ENCODE assay signal across 1 cellular context in the genomic region with DNA sequence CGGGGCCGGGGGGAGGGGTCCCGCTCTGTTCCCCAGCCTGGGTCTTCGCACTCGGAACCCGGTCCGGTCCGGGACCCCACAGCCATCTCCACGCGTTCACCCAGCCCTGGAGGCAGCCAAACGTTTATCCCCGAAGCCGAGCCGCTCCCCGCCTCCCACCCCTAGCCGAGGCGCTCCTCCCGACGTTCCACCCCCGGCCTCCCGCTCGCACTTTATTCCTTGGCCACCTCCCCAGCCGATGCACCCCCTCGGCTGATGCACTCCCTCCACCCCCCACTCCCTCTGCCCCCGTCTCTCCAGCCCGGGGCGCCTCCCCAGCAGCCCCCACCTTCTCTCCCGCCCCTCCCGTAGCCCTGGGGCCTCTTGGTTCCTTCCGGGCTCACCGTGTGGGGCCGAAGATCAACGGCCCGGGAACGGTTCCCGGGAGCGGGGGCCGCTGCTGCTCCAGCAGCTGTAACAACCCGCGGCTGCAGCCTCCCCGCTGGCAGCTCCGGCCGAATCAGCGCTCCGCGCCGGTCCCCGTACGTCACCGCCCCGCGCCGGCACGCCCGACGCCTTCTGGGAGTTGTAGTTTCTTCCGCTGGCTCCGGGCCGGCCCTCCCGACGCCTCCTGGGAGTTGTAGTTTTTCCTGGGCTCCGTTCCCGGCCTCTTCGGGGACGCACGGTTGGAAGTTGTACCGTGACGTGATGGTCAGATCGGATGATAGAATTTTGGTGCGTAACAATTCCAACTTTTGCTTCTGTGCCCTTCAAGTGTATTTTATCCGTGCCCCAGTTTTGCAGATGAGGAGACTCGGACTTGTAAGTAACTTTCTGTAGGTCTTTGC.
TF ChIP-seq lines count a peak whose summit lies in the region.

A gene with protein sequence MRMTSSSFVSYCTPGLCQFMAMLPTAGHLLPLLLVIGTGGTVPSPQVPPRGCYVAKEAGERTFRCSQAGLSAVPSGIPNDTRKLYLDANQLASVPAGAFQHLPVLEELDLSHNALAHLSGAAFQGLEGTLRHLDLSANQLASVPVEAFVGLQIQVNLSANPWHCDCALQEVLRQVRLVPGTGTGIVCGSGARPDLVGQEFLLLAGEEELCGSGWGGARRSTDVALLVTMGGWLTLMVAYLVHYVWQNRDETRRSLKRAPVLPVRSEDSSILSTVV (plus strand): TSS at position 632 of the 827 bp plus-strand sequence. CDS start 13,792 bp downstream, outside the sequence.
A gene with protein sequence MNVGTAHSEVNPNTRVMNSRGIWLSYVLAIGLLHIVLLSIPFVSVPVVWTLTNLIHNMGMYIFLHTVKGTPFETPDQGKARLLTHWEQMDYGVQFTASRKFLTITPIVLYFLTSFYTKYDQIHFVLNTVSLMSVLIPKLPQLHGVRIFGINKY (minus strand): TSS at position 501 of the 827 bp plus-strand sequence. CDS start 3,398 bp downstream, outside the sequence.

TF ChIP-seq in K562, 482 proteins besides CTCF, POLR2A, EP300 and RAD21 (continued from another document and continues in another):
- no peak for TF ChIP-seq HLTF (IDR thresholded peaks at IDR 0.05)
- TF ChIP-seq KLF16 (IDR thresholded peaks at IDR 0.05), result no peak
- TF ChIP-seq, protein P1, sequence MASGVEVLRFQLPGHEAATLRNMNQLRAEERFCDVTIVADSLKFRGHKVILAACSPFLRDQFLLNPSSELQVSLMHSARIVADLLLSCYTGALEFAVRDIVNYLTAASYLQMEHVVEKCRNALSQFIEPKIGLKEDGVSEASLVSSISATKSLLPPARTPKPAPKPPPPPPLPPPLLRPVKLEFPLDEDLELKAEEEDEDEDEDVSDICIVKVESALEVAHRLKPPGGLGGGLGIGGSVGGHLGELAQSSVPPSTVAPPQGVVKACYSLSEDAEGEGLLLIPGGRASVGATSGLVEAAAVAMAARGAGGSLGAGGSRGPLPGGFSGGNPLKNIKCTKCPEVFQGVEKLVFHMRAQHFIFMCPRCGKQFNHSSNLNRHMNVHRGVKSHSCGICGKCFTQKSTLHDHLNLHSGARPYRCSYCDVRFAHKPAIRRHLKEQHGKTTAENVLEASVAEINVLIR (CRISPR knock-in tag; IDR thresholded peaks at IDR 0.05), result peak; percentile 99
- no peak for TF ChIP-seq ZNF23 (CRISPR knock-in tag; IDR thresholded peaks at IDR 0.05)
- TF ChIP-seq, protein P2, sequence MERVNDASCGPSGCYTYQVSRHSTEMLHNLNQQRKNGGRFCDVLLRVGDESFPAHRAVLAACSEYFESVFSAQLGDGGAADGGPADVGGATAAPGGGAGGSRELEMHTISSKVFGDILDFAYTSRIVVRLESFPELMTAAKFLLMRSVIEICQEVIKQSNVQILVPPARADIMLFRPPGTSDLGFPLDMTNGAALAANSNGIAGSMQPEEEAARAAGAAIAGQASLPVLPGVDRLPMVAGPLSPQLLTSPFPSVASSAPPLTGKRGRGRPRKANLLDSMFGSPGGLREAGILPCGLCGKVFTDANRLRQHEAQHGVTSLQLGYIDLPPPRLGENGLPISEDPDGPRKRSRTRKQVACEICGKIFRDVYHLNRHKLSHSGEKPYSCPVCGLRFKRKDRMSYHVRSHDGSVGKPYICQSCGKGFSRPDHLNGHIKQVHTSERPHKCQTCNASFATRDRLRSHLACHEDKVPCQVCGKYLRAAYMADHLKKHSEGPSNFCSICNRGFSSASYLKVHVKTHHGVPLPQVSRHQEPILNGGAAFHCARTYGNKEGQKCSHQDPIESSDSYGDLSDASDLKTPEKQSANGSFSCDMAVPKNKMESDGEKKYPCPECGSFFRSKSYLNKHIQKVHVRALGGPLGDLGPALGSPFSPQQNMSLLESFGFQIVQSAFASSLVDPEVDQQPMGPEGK (CRISPR knock-in tag; IDR thresholded peaks at IDR 0.05; ENCODE audit: borderline replicate concordance), result no peak
- TF ChIP-seq HDAC2 (IDR thresholded peaks at IDR 0.05), result 0 out of 2 replicates have a peak, but pooled peaks have one; percentile 37
- no peak for TF ChIP-seq SMARCA5 (IDR thresholded peaks at IDR 0.05)
- peak; percentile 68; the same call in 1 of the 2 replicates for TF ChIP-seq PHF8 (IDR thresholded peaks at IDR 0.05; ENCODE audit: borderline replicate concordance, low read length)
- TF ChIP-seq SLC30A9 (CRISPR knock-in tag; IDR thresholded peaks at IDR 0.05), result no peak
- TF ChIP-seq BCOR (IDR thresholded peaks at IDR 0.05), result no peak
- no peak for TF ChIP-seq POLR2AphosphoS2 (IDR thresholded peaks at IDR 0.05; ENCODE audit: low read length)
- TF ChIP-seq HOXB6 (CRISPR knock-in tag; IDR thresholded peaks at IDR 0.05; ENCODE audit: borderline replicate concordance), result no peak
- 0 out of 2 replicates have a peak, but pooled peaks have one; percentile 12 for TF ChIP-seq ZEB2 (IDR thresholded peaks at IDR 0.05)
- peak; percentile 99 for TF ChIP-seq SIX5 (IDR thresholded peaks at IDR 0.05; ENCODE audit: borderline replicate concordance in 1 of 2, insufficient read depth in 1 of 2, low read depth in 1 of 2, low read length in 2 of 2)
- TF ChIP-seq FOXJ2 (tag; IDR thresholded peaks at IDR 0.05), result no peak
- peak; percentile 21 for TF ChIP-seq NFYB (IDR thresholded peaks at IDR 0.05; ENCODE audit: extremely low read depth, insufficient read length)
- TF ChIP-seq MCM5 (IDR thresholded peaks at IDR 0.05; ENCODE audit: low read depth), result no peak
- TF ChIP-seq ZC3H4 (CRISPR knock-in tag; IDR thresholded peaks at IDR 0.05; ENCODE audit: borderline replicate concordance), result no peak
- TF ChIP-seq KAT7 (CRISPR knock-in tag; IDR thresholded peaks at IDR 0.05; ENCODE audit: borderline replicate concordance), result no peak
- no peak for TF ChIP-seq RFX7 (CRISPR knock-in tag; IDR thresholded peaks at IDR 0.05)
- TF ChIP-seq RBM25 (IDR thresholded peaks at IDR 0.05; ENCODE audit: low read depth, low read length, severe bottlenecking), result no peak
- no peak for TF ChIP-seq EHMT2 (IDR thresholded peaks at IDR 0.05)
- TF ChIP-seq, protein P3, sequence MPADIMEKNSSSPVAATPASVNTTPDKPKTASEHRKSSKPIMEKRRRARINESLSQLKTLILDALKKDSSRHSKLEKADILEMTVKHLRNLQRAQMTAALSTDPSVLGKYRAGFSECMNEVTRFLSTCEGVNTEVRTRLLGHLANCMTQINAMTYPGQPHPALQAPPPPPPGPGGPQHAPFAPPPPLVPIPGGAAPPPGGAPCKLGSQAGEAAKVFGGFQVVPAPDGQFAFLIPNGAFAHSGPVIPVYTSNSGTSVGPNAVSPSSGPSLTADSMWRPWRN (IDR thresholded peaks at IDR 0.05; ENCODE audit: low read depth), result no peak
- TF ChIP-seq ZNF717 (CRISPR knock-in tag; IDR thresholded peaks at IDR 0.05), result no peak
- TF ChIP-seq KDM1A (IDR thresholded peaks at IDR 0.05), result no peak
- no peak for TF ChIP-seq ZNF695 (CRISPR knock-in tag; IDR thresholded peaks at IDR 0.05)
- peak; percentile 59 for TF ChIP-seq PHF20 (IDR thresholded peaks at IDR 0.05; ENCODE audit: partially characterized antibody)
- TF ChIP-seq SMAD2 (IDR thresholded peaks at IDR 0.05; ENCODE audit: low read depth, low read length), result peak; percentile 16; the same call in 1 of the 2 replicates
- TF ChIP-seq, protein P4, sequence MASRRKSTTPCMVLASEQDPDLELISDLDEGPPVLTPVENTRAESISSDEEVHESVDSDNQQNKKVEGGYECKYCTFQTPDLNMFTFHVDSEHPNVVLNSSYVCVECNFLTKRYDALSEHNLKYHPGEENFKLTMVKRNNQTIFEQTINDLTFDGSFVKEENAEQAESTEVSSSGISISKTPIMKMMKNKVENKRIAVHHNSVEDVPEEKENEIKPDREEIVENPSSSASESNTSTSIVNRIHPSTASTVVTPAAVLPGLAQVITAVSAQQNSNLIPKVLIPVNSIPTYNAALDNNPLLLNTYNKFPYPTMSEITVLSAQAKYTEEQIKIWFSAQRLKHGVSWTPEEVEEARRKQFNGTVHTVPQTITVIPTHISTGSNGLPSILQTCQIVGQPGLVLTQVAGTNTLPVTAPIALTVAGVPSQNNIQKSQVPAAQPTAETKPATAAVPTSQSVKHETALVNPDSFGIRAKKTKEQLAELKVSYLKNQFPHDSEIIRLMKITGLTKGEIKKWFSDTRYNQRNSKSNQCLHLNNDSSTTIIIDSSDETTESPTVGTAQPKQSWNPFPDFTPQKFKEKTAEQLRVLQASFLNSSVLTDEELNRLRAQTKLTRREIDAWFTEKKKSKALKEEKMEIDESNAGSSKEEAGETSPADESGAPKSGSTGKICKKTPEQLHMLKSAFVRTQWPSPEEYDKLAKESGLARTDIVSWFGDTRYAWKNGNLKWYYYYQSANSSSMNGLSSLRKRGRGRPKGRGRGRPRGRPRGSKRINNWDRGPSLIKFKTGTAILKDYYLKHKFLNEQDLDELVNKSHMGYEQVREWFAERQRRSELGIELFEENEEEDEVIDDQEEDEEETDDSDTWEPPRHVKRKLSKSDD (conservative IDR thresholded peaks at IDR 0.05; ENCODE audit: low read length), result no peak
- no peak for TF ChIP-seq ZFP30 (CRISPR knock-in tag; IDR thresholded peaks at IDR 0.05; ENCODE audit: borderline replicate concordance)
- TF ChIP-seq BACH1 (tag; IDR thresholded peaks at IDR 0.05), result no peak
- TF ChIP-seq, protein P5, sequence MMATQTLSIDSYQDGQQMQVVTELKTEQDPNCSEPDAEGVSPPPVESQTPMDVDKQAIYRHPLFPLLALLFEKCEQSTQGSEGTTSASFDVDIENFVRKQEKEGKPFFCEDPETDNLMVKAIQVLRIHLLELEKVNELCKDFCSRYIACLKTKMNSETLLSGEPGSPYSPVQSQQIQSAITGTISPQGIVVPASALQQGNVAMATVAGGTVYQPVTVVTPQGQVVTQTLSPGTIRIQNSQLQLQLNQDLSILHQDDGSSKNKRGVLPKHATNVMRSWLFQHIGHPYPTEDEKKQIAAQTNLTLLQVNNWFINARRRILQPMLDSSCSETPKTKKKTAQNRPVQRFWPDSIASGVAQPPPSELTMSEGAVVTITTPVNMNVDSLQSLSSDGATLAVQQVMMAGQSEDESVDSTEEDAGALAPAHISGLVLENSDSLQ (IDR thresholded peaks at IDR 0.05), result 0 out of 2 replicates have a peak, but pooled peaks have one; percentile 14
- TF ChIP-seq MAFG (tag; conservative IDR thresholded peaks at IDR 0.05), result no peak
- no peak for TF ChIP-seq HNRNPH1 (optimal IDR thresholded peaks at IDR 0.05; ENCODE audit: low read depth, low read length)
- TF ChIP-seq U2AF2 (optimal IDR thresholded peaks at IDR 0.05; ENCODE audit: low read depth, low read length), result no peak
- no peak for TF ChIP-seq TRIM24 (IDR thresholded peaks at IDR 0.05)
- TF ChIP-seq CEBPG (CRISPR knock-in tag; IDR thresholded peaks at IDR 0.05), result no peak
- TF ChIP-seq CEBPG (tag; conservative IDR thresholded peaks at IDR 0.05 in 1 of 2, IDR thresholded peaks at IDR 0.05 in 1 of 2), result no peak
- TF ChIP-seq, protein P6, sequence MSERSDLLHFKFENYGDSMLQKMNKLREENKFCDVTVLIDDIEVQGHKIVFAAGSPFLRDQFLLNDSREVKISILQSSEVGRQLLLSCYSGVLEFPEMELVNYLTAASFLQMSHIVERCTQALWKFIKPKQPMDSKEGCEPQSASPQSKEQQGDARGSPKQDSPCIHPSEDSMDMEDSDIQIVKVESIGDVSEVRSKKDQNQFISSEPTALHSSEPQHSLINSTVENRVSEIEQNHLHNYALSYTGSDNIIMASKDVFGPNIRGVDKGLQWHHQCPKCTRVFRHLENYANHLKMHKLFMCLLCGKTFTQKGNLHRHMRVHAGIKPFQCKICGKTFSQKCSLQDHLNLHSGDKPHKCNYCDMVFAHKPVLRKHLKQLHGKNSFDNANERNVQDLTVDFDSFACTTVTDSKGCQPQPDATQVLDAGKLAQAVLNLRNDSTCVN (CRISPR knock-in tag; IDR thresholded peaks at IDR 0.05), result no peak
- no peak for TF ChIP-seq FOXA1 (IDR thresholded peaks at IDR 0.05; ENCODE audit: borderline replicate concordance)
- TF ChIP-seq, protein P7, sequence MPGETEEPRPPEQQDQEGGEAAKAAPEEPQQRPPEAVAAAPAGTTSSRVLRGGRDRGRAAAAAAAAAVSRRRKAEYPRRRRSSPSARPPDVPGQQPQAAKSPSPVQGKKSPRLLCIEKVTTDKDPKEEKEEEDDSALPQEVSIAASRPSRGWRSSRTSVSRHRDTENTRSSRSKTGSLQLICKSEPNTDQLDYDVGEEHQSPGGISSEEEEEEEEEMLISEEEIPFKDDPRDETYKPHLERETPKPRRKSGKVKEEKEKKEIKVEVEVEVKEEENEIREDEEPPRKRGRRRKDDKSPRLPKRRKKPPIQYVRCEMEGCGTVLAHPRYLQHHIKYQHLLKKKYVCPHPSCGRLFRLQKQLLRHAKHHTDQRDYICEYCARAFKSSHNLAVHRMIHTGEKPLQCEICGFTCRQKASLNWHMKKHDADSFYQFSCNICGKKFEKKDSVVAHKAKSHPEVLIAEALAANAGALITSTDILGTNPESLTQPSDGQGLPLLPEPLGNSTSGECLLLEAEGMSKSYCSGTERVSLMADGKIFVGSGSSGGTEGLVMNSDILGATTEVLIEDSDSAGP (CRISPR knock-in tag; IDR thresholded peaks at IDR 0.05), result no peak
- TF ChIP-seq, protein P8, sequence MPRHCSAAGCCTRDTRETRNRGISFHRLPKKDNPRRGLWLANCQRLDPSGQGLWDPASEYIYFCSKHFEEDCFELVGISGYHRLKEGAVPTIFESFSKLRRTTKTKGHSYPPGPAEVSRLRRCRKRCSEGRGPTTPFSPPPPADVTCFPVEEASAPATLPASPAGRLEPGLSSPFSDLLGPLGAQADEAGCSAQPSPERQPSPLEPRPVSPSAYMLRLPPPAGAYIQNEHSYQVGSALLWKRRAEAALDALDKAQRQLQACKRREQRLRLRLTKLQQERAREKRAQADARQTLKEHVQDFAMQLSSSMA (CRISPR knock-in tag; IDR thresholded peaks at IDR 0.05), result no peak
- TF ChIP-seq, protein P9, sequence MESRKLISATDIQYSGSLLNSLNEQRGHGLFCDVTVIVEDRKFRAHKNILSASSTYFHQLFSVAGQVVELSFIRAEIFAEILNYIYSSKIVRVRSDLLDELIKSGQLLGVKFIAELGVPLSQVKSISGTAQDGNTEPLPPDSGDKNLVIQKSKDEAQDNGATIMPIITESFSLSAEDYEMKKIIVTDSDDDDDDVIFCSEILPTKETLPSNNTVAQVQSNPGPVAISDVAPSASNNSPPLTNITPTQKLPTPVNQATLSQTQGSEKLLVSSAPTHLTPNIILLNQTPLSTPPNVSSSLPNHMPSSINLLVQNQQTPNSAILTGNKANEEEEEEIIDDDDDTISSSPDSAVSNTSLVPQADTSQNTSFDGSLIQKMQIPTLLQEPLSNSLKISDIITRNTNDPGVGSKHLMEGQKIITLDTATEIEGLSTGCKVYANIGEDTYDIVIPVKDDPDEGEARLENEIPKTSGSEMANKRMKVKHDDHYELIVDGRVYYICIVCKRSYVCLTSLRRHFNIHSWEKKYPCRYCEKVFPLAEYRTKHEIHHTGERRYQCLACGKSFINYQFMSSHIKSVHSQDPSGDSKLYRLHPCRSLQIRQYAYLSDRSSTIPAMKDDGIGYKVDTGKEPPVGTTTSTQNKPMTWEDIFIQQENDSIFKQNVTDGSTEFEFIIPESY (CRISPR knock-in tag; IDR thresholded peaks at IDR 0.05), result no peak
- peak; percentile 85 for TF ChIP-seq ZBTB17 (CRISPR knock-in tag; IDR thresholded peaks at IDR 0.05)
- TF ChIP-seq, protein P10, sequence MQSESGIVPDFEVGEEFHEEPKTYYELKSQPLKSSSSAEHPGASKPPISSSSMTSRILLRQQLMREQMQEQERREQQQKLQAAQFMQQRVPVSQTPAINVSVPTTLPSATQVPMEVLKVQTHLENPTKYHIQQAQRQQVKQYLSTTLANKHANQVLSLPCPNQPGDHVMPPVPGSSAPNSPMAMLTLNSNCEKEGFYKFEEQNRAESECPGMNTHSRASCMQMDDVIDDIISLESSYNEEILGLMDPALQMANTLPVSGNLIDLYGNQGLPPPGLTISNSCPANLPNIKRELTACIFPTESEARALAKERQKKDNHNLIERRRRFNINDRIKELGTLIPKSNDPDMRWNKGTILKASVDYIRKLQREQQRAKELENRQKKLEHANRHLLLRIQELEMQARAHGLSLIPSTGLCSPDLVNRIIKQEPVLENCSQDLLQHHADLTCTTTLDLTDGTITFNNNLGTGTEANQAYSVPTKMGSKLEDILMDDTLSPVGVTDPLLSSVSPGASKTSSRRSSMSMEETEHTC (IDR thresholded peaks at IDR 0.05), result no peak
- TF ChIP-seq TAF7 (tag; IDR thresholded peaks at IDR 0.05), result no peak
